ENCODE assay signal across 8 cellular contexts in genomic region chr19:42219812-42220750, GRCh38. TPM values are rescaled to one million over a fixed set of nuclear protein-coding genes. Genes with fewer than 3 reads are reported as not detected.
DNase-seq lines count a peak whose midpoint lies in the region; ATAC-seq and TF ChIP-seq lines count a peak whose summit lies in the region.

TSS of gene ZNF526 (plus strand) at chr19:42220312. CDS start at chr19:42224404, 4,092 bp downstream.

- H4K20me1 ChIP-seq in BLaER1 = peaks cover 66% of the 10 kb centered on the region

- peaks cover 35% of the 10 kb centered on the region for H3K36me3 ChIP-seq in BLaER1
- peaks cover 2% of the 10 kb centered on the region for H3K36me3 ChIP-seq in colonic mucosa

- H3K27me3 ChIP-seq in BLaER1 (no peaks in the 10 kb centered on the region), colonic mucosa (no peaks in the 10 kb centered on the region), layer of hippocampus (ENCODE audit: control insufficient read depth, insufficient read depth, low read length) (no peaks in the 10 kb centered on the region)

- H3K27ac ChIP-seq in BLaER1 (peak within 1 kb of the TSS; percentile 78), colonic mucosa (peak within 1 kb of the TSS; percentile 86), layer of hippocampus (ENCODE audit: low read depth, low read length) (peak within 1 kb of the TSS; percentile 76)

- peak within 1 kb of the TSS; percentile 95 for H3K4me2 ChIP-seq in BLaER1

- no peak for TF ChIP-seq CTCF in colonic mucosa (IDR thresholded peaks at IDR 0.05)

- peaks cover 50% of the 10 kb centered on the region for H3K4me1 ChIP-seq in BLaER1
- H3K4me1 ChIP-seq in colonic mucosa = peaks cover 25% of the 10 kb centered on the region

- DNase-seq in NCI-H526 treated with DMSO at 0.1 percent for 48 hours (lab: John Stamatoyannopoulos, UW) (peak; percentile 98), colonic mucosa (peak; percentile 98)
- DNase-seq in activated CD4-positive, alpha-beta T cell treated with anti-CD3 and anti-CD28 coated beads for 48 hours = peak; percentile 98
- DNase-seq in stimulated activated CD4-positive, alpha-beta T cell treated with anti-CD3 and anti-CD28 coated beads, Interleukin-1b, Interleukin-23, amount 100 ng/mL, for 24 hours (ENCODE audit: low read depth in 4 of 4, low spot score in 1 of 4) = peak; percentile 79 to 96 (median 93)

- intact Hi-C loops in colonic mucosa (cut with DNase I) = no loop called here

- ATAC-seq in GM19328 (IDR thresholded peaks at IDR 0.05; ENCODE audit: unreplicated experiment) (peak; percentile 72), HG03469 (IDR thresholded peaks at IDR 0.05; ENCODE audit: unreplicated experiment) (peak; percentile 77)

- H3K9me3 ChIP-seq in BLaER1 (no peaks in the 10 kb centered on the region), colonic mucosa (no peaks in the 10 kb centered on the region)

- H3K9ac ChIP-seq in BLaER1 (peak within 1 kb of the TSS; percentile 89), colonic mucosa (ENCODE audit: low read depth in 2 of 2, low read length in 2 of 2) (peak within 1 kb of the TSS; percentile 85 to 95)

- peak within 1 kb of the TSS; percentile 77 for H3K4me3 ChIP-seq in BLaER1
- H3K4me3 ChIP-seq in colonic mucosa = peak within 1 kb of the TSS; percentile 65

RNA-seq across cellular contexts. Expression of gene ZNF526, which starts in this region (rescaled TPM):
- 10 to 100 TPM in 1 of 2 donors, 1 to 10 TPM in 1; 9.3 to 12.8 TPM for total RNA-seq in colonic mucosa

Comparison
In these comparisons a context has a peak if more than half of its experiments do, and no peak if none do; other contexts are left out.
1. Peak in every context shown above with its lines: DNase-seq, ATAC-seq, H3K4me3 ChIP-seq and H3K27ac ChIP-seq.